In the genomic region with DNA sequence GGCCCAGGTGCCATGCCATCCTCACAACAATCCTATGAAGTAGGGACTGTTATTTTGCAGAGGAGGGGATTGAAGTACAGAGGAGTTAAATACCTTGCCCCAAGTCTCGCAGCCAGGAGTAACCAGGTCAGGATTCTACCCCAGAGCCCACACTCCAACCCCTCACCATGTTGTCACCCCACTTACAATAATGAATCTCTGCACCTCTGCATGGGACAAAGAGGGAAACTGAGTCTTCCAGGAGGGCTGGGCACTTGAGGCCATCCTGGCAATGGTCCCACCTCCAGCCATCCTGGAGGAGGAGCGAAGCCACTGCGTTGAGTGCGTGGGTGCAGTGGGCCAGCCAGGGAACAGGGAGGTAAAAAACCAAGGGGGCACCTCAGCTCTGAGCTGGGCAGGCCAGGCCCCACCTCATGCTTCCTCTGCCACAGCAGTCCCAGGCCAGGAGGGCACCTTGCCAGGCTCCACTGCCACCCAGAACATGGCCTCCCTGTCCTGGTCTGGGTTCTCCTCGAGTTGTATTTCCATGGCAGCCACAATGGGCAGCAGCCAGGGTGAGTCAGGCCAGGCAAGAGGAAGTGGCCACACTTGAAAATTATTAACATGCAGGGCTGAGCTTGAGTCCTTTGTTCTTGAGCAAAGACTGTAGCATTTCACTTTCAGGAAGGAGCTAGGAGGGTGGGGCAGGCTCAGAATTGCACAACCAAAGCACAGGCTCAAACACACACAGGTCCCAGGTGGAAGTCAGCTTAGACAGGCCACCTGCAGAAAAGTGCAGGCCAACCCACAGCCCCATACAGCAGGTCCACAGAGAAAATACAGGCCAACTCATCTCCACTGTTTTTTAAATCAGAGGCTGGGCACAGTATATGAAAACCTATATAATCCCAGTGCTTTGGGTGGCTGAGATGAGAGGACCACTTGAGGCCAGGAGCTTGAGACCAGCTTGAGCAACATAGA, we compare ENCODE assay signal across 8 cellular contexts. TPM values are rescaled to one million over a fixed set of nuclear protein-coding genes. Genes with fewer than 3 reads are reported as not detected.
A peak's percentile ranks its signal among the peaks of the same experiment; 100 is the strongest.
DNase-seq lines count a peak whose midpoint lies in the region; TF ChIP-seq lines count a peak whose summit lies in the region.

No MANE protein-coding gene starts in this region.

- peak; percentile 89 to 92 for DNase-seq in Caco-2
- peak; percentile 82 for DNase-seq in GM20000 (ENCODE audit: low spot score)
- DNase-seq in HPDE6-E6E7 (ENCODE audit: extremely low spot score), result peak; percentile 99
- peak; percentile 87 to 99 for DNase-seq in PC-9
- peak in 9 of 10 donors; percentile 50 to 83 (median 78) for DNase-seq in dorsolateral prefrontal cortex
- DNase-seq in mucosa of gallbladder (ENCODE audit: low spot score), result peak; percentile 90
- DNase-seq in activated effector memory CD4-positive, alpha-beta T cell treated with Interleukin-2 at 50 U/mL for 16 hours, result no peak
- DNase-seq in activated CD4-positive, alpha-beta T cell treated with anti-CD3 and anti-CD28 coated beads, Interleukin-2, amount 10 ng/mL, durations not matched to agents 24 days and 14 days, result no peak

- H3K4me1 Mint-ChIP-seq in Caco-2 (ENCODE audit: low read depth, unreplicated experiment), result peaks cover 52% of the 10 kb centered on the region
- peaks cover 15% of the 10 kb centered on the region for H3K4me1 Mint-ChIP-seq in activated CD4-positive, alpha-beta T cell treated with anti-CD3 and anti-CD28 coated beads, Interleukin-2, amount 10 ng/mL, durations not matched to agents 24 days and 14 days

- H3K4me3 Mint-ChIP-seq in Caco-2 (ENCODE audit: unreplicated experiment), result peak overlapping the region; percentile 49
- H3K4me3 Mint-ChIP-seq in activated CD4-positive, alpha-beta T cell treated with anti-CD3 and anti-CD28 coated beads, Interleukin-2, amount 10 ng/mL, durations not matched to agents 24 days and 14 days, result no peak overlapping the region

- TF ChIP-seq CTCF in Caco-2 (IDR thresholded peaks at IDR 0.05; ENCODE audit: insufficient read depth in 1 of 2, low read depth in 1 of 2, low read length in 1 of 2, severe bottlenecking in 1 of 2, unreplicated experiment in 1 of 2), result no peak
- TF ChIP-seq CTCF in GM20000 (IDR thresholded peaks at IDR 0.05; ENCODE audit: extremely low read depth, missing control alignments), result no peak
- no peak for TF ChIP-seq CTCF in PC-9 (conservative IDR thresholded peaks at IDR 0.05)
- TF ChIP-seq CTCF in dorsolateral prefrontal cortex (IDR thresholded peaks at IDR 0.05 in 54 of 56, conservative IDR thresholded peaks at IDR 0.05 in 2 of 56; ENCODE audit: low read depth in 1 of 56, partially characterized antibody in 56 of 56), result peak in 3 of 56 donors; percentile 9 to 23 (median 14)

- peak overlapping the region; percentile 56 for H3K4me2 ChIP-seq in PC-9

- H3K9me3 ChIP-seq in Caco-2 (no peaks in the 10 kb centered on the region), PC-9 (ENCODE audit: insufficient read depth, low read depth) (no peaks in the 10 kb centered on the region)

- H2AFZ ChIP-seq in PC-9, result no peak overlapping the region

- CTCF ChIA-PET in Caco-2 (lab: Charles Lee) (interaction anchor here (0.9 to 1.7 kb wide), 11 partner anchors 8 to 85 kb away, joined by 3 to 16 read pairs (median 4); a partner anchor contains a TSS), PC-9 (lab: Charles Lee) (interaction anchor here (0.5 to 1.2 kb wide), 5 partner anchors 11 to 47 kb away, joined by 3 to 6 read pairs (median 3); no protein-coding TSS in a partner anchor)

- peaks cover 16% of the 10 kb centered on the region for H3K36me3 Mint-ChIP-seq in Caco-2 (ENCODE audit: insufficient read depth, unreplicated experiment)
- H3K36me3 Mint-ChIP-seq in activated CD4-positive, alpha-beta T cell treated with anti-CD3 and anti-CD28 coated beads, Interleukin-2, amount 10 ng/mL, durations not matched to agents 24 days and 14 days (ENCODE audit: low read depth), result no peaks in the 10 kb centered on the region

- no TSS peak for BruUV-seq in Caco-2 (replicated peaks; lab: Mats Ljungman, UMichigan)
- no TSS peak for BruUV-seq in PC-9 (replicated peaks; lab: Mats Ljungman, UMichigan)

- no peak overlapping the region for H3K4me3 ChIP-seq in Caco-2 (ENCODE audit: low read depth, low read length)
- no peak overlapping the region for H3K4me3 ChIP-seq in PC-9
- H3K4me3 ChIP-seq in dorsolateral prefrontal cortex, result no peak overlapping the region

- H3K27me3 ChIP-seq in Caco-2 (replicated peaks; ENCODE audit: control insufficient read depth, insufficient read depth, low read length), result no peaks in the 10 kb centered on the region
- no peaks in the 10 kb centered on the region for H3K27me3 ChIP-seq in PC-9 (ENCODE audit: insufficient read depth, low read depth)
- no peaks in the 10 kb centered on the region for H3K27me3 ChIP-seq in dorsolateral prefrontal cortex

- no peaks in the 10 kb centered on the region for H3K36me3 ChIP-seq in Caco-2 (ENCODE audit: control insufficient read depth, insufficient read depth, low read length)
- no peaks in the 10 kb centered on the region for H3K36me3 ChIP-seq in PC-9 (ENCODE audit: low read depth)

- POLR2A ChIA-PET in Caco-2 (lab: Charles Lee) (interaction anchor here (0.5 to 1.6 kb wide), 10 partner anchors 10 to 104 kb away, joined by 3 to 12 read pairs (median 4); a partner anchor contains a TSS), PC-9 (lab: Charles Lee; ENCODE audit: unreplicated experiment) (interaction anchor here (0.6 to 0.9 kb wide), 5 partner anchors 10 to 786 kb away, joined by 4 to 6 read pairs (median 5); no protein-coding TSS in a partner anchor)

- H3K9me2 ChIP-seq in PC-9 (ENCODE audit: insufficient read depth), result no peaks in the 10 kb centered on the region

- intact Hi-C loops in Caco-2 (cut with micrococcal nuclease; ENCODE audit: unreplicated experiment), result loop anchor here (1.0 to 2.0 kb wide), 4 partner anchors 10 to 42 kb away; no protein-coding TSS in a partner anchor
- intact Hi-C loops in PC-9 (cut with micrococcal nuclease; ENCODE audit: unreplicated experiment), result loop anchor here (1.0 to 5.0 kb wide), 6 partner anchors 10 to 45 kb away; no protein-coding TSS in a partner anchor
- intact Hi-C loops in dorsolateral prefrontal cortex (cut with DNase I), result loop anchor here in 1 of 2 donors (5.0 kb wide), 1 partner anchor 41 kb away; no protein-coding TSS in a partner anchor
- intact Hi-C loops in activated CD4-positive, alpha-beta T cell treated with anti-CD3 and anti-CD28 coated beads, Interleukin-2, amount 10 ng/mL, durations not matched to agents 24 days and 14 days (cut with micrococcal nuclease), result no loop called here

- no peaks in the 10 kb centered on the region for H3K27me3 Mint-ChIP-seq in Caco-2 (ENCODE audit: insufficient read depth, unreplicated experiment)
- peaks cover 4% of the 10 kb centered on the region for H3K27me3 Mint-ChIP-seq in activated CD4-positive, alpha-beta T cell treated with anti-CD3 and anti-CD28 coated beads, Interleukin-2, amount 10 ng/mL, durations not matched to agents 24 days and 14 days

- H3K79me2 ChIP-seq in PC-9 (ENCODE audit: low read depth), result 0 out of 2 replicates have a peak, but pooled peaks cover 4% of the 10 kb centered on the region

- H4K20me1 ChIP-seq in PC-9 (ENCODE audit: insufficient read depth), result no peaks in the 10 kb centered on the region

- H3K27ac ChIP-seq in PC-9, result peak overlapping the region; percentile 69
- H3K27ac ChIP-seq in dorsolateral prefrontal cortex, result peak overlapping the region in 58 of 59 donors; percentile 25 to 100 (median 86)

- peaks cover 34% of the 10 kb centered on the region for H3F3A ChIP-seq in PC-9 (ENCODE audit: insufficient read depth, low read depth)

- peaks cover 74% of the 10 kb centered on the region for H3K4me1 ChIP-seq in Caco-2
- peaks cover 65% of the 10 kb centered on the region for H3K4me1 ChIP-seq in PC-9 (replicated peaks; ENCODE audit: insufficient read depth)

- no peaks in the 10 kb centered on the region for H3K9me3 Mint-ChIP-seq in Caco-2 (ENCODE audit: unreplicated experiment)
- H3K9me3 Mint-ChIP-seq in activated CD4-positive, alpha-beta T cell treated with anti-CD3 and anti-CD28 coated beads, Interleukin-2, amount 10 ng/mL, durations not matched to agents 24 days and 14 days, result no peaks in the 10 kb centered on the region

- peak overlapping the region; percentile 87 for H3K27ac Mint-ChIP-seq in Caco-2 (ENCODE audit: unreplicated experiment)
- H3K27ac Mint-ChIP-seq in activated CD4-positive, alpha-beta T cell treated with anti-CD3 and anti-CD28 coated beads, Interleukin-2, amount 10 ng/mL, durations not matched to agents 24 days and 14 days, result no peak overlapping the region

RNA-seq across cellular contexts. Expression of a gene that starts 52.1 kb away (rescaled TPM):
- total RNA-seq in Caco-2 (2022) (27.5 TPM in 2 replicates), PC-9 (2021) (60.7 and 61.4 TPM in 2 replicates), dorsolateral prefrontal cortex (100 to 1,000 TPM in 1 of 120 experiments, 10 to 100 TPM in 119; 17.3 to 105 (median 33.6) TPM), mucosa of gallbladder (36.9 TPM)
- total RNA-seq in activated CD4-positive, alpha-beta T cell treated with anti-CD3 and anti-CD28 coated beads, Interleukin-2, amount 10 ng/mL, durations not matched to agents 24 days and 14 days, result 0.50 and 0.58 TPM in 2 replicates

RNA-seq across cellular contexts. Expression of a gene that starts 53.2 kb away (rescaled TPM):
- 72.9 and 75.1 TPM in 2 replicates for total RNA-seq in Caco-2 (2022)
- 49.7 and 50.3 TPM in 2 replicates for total RNA-seq in PC-9 (2021)
- total RNA-seq in dorsolateral prefrontal cortex, result 10 to 100 TPM; 32.8 to 72.7 (median 51.3) TPM
- 32.5 TPM for total RNA-seq in mucosa of gallbladder
- total RNA-seq in activated CD4-positive, alpha-beta T cell treated with anti-CD3 and anti-CD28 coated beads, Interleukin-2, amount 10 ng/mL, durations not matched to agents 24 days and 14 days, result 83.3 and 84.8 TPM in 2 replicates

Comparison
In these comparisons a context has a peak if more than half of its experiments do, and no peak if none do; other contexts are left out.
1. DNase-seq: peak in Caco-2 (2 of 2), GM20000 (single experiment), HPDE6-E6E7 (single experiment), PC-9 (2 of 2), dorsolateral prefrontal cortex (9 of 10) and mucosa of gallbladder (single experiment); none in activated effector memory CD4-positive, alpha-beta T cell treated with Interleukin-2 at 50 U/mL for 16 hours (single experiment) and activated CD4-positive, alpha-beta T cell treated with anti-CD3 and anti-CD28 coated beads, Interleukin-2, amount 10 ng/mL, durations not matched to agents 24 days and 14 days (single experiment).
2. RNA of a gene that starts 52.1 kb away (total RNA-seq): 60.7 to 61.4 TPM in PC-9, 36.9 TPM in mucosa of gallbladder (single experiment), 17.3 to 105 TPM in dorsolateral prefrontal cortex and 27.5 TPM in Caco-2; 0.50 to 0.58 TPM in activated CD4-positive, alpha-beta T cell treated with anti-CD3 and anti-CD28 coated beads, Interleukin-2, amount 10 ng/mL, durations not matched to agents 24 days and 14 days; every median in the first group is over 10 times any median in the second.